Comparison of ENCODE assay signal across 8 cellular contexts in the genomic region with DNA sequence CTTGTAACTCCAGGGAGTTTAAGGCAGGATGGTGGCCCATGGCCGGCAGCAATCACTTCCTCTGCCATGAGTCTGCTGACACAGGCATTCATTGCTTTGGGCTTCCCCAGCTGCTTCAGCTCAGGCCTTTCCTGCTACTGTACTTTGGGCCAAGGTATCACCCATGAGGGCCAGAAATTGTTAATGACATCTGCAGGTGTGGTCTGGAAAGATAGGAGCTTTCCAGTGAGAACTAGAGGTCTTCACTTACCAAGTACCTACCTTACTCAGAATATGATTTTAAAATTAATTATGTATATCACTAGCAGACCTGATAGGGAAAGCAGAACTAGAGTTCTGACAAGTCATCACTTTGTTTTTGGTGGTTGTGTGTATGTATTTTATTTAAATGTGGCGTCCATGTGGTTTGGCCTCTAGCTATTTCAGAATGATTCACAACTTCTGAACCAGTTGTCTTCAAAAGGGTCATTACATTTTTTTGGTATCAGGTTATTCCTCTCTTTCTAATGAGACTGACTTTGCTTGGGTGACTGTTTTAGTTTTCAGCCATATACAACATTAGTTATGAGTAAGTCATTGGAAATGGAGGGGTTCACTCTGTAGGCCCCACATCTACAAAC. TPM values are rescaled to one million over a fixed set of nuclear protein-coding genes. Genes with fewer than 3 reads are reported as not detected.
DNase-seq lines count a peak whose midpoint lies in the region; ATAC-seq and TF ChIP-seq lines count a peak whose summit lies in the region.

No MANE protein-coding gene starts in this region.

- H3K36me3 ChIP-seq in upper lobe of right lung = peaks cover 7% of the 10 kb centered on the region

- peak; percentile 51 for ATAC-seq in GM21528 (IDR thresholded peaks at IDR 0.05; ENCODE audit: low FRiP score, unreplicated experiment)
- ATAC-seq in Right ventricle myocardium superior (ENCODE audit: poor library complexity) = peak; percentile 29
- no peak for ATAC-seq in upper lobe of right lung
- no peak for ATAC-seq in HG03039 (IDR thresholded peaks at IDR 0.05; ENCODE audit: unreplicated experiment)

- no peak overlapping the region for H3K27ac ChIP-seq in upper lobe of right lung

- DNase-seq in ELR (ENCODE audit: low read depth) (peak; percentile 90), LHCN-M2 (ENCODE audit: low read depth) (peak; percentile 84), Right ventricle myocardium superior (peak; percentile 59), upper lobe of right lung (no peak), NCI-H2171 (lab: John Stamatoyannopoulos, UW) (no peak)
- no peak for DNase-seq in activated CD4-positive, alpha-beta T cell treated with anti-CD3 and anti-CD28 coated beads, Interleukin-2, amount 50 U/mL, for 1 hour

- no peak for TF ChIP-seq CTCF in upper lobe of right lung (IDR thresholded peaks at IDR 0.05)

- no peaks in the 10 kb centered on the region for H3K9me3 ChIP-seq in upper lobe of right lung

- intact Hi-C loops in Right ventricle myocardium superior (cut with DNase I) = no loop called here
- intact Hi-C loops in upper lobe of right lung (cut with DNase I) = no loop called here

- H3K27me3 ChIP-seq in upper lobe of right lung = no peaks in the 10 kb centered on the region

- peak overlapping the region; percentile 72 for H3K4me3 ChIP-seq in upper lobe of right lung

- peaks cover 45% of the 10 kb centered on the region for H3K4me1 ChIP-seq in upper lobe of right lung

RNA-seq across cellular contexts. Expression of a gene that starts 2.7 kb away (rescaled TPM):
- total RNA-seq in LHCN-M2 (2014; rRNA removed) (15.7 and 17.0 TPM in 2 replicates), Right ventricle myocardium superior (18.4 TPM), upper lobe of right lung (40.9 TPM)
- 5.5 TPM for polyA plus RNA-seq in LHCN-M2 (2012)

Comparison
In these comparisons a context has a peak if more than half of its experiments do, and no peak if none do; other contexts are left out.
1. DNase-seq: peak in ELR (single experiment), LHCN-M2 (single experiment) and Right ventricle myocardium superior (single experiment); none in upper lobe of right lung (single experiment), activated CD4-positive, alpha-beta T cell treated with anti-CD3 and anti-CD28 coated beads, Interleukin-2, amount 50 U/mL, for 1 hour (single experiment) and NCI-H2171 (single experiment).
2. ATAC-seq: peak in GM21528 (single experiment) and Right ventricle myocardium superior (single experiment); none in upper lobe of right lung (single experiment) and HG03039 (single experiment).